Comparison of ENCODE assay signal across 11 cellular contexts in the genomic region with DNA sequence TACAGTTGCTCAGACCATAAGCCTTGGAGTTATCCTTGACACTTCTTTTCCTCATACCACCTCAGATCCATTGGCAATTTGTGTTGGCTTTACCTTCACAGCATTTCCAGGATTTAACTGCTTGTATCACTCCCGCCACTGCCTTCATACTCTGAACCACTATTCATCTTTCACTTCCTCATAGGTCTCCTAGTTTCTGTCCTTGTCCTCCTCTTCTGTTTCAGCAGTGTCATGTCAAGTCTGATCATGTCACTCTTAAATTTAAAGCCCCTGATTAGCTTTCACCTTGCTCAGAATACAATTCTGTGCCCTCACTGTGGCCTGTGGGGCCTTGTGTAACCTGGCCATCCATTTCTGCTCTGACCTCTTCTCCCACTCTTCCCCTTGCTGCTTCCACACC. TPM values are rescaled to one million over a fixed set of nuclear protein-coding genes. Genes with fewer than 3 reads are reported as not detected.
DNase-seq lines count a peak whose midpoint lies in the region; ATAC-seq, FAIRE-seq and TF ChIP-seq lines count a peak whose summit lies in the region.
"Had no signal": no experiment of that assay in that cellular context is flagged by ENCODE, and none has a peak within 500 bp of the region (broad histone marks: within the 10 kb centered on the region; RNA-seq: fewer than 3 reads in every experiment).

No MANE protein-coding gene starts in this region.

- H3K27me3 Mint-ChIP-seq in activated CD8-positive, alpha-beta memory T cell treated with anti-CD3 and anti-CD28 coated beads, Interleukin-2, amount 10 ng/mL, durations not matched to agents 7 days and 5 days, result no peaks in the 10 kb centered on the region

- no peak overlapping the region for H3K27ac Mint-ChIP-seq in activated CD8-positive, alpha-beta memory T cell treated with anti-CD3 and anti-CD28 coated beads, Interleukin-2, amount 10 ng/mL, durations not matched to agents 7 days and 5 days

- FAIRE-seq in H54 (lab: Jason Lieb, UNC), result no peak

- H3K36me3 Mint-ChIP-seq in activated CD8-positive, alpha-beta memory T cell treated with anti-CD3 and anti-CD28 coated beads, Interleukin-2, amount 10 ng/mL, durations not matched to agents 7 days and 5 days, result no peaks in the 10 kb centered on the region

- CTCF ChIA-PET in activated CD8-positive, alpha-beta memory T cell treated with anti-CD3 and anti-CD28 coated beads, Interleukin-2, amount 10 ng/mL, durations not matched to agents 7 days and 5 days (lab: Charles Lee), result no interaction called here

- H3K4me1 Mint-ChIP-seq in activated CD8-positive, alpha-beta memory T cell treated with anti-CD3 and anti-CD28 coated beads, Interleukin-2, amount 10 ng/mL, durations not matched to agents 7 days and 5 days, result no peaks in the 10 kb centered on the region

- intact Hi-C loops in sciatic nerve (cut with DNase I), result no loop called here

- DNase-seq in H54 (ENCODE audit: insufficient read length, low spot score) (no peak), sciatic nerve (ENCODE audit: low spot score) (no peak), activated T-cell treated with anti-CD3 and anti-CD28 coated beads for 4 hours (no peak)
- DNase-seq in activated CD8-positive, alpha-beta memory T cell treated with anti-CD3 and anti-CD28 coated beads, Interleukin-2, amount 10 ng/mL, durations not matched to agents 7 days and 5 days, result no peak
- DNase-seq: NCI-H1048 had no signal

- ATAC-seq in GM18873 (IDR thresholded peaks at IDR 0.05; ENCODE audit: low FRiP score, unreplicated experiment) (peak; percentile 81), GM21619 (IDR thresholded peaks at IDR 0.05; ENCODE audit: unreplicated experiment) (peak; percentile 84), HG03175 (IDR thresholded peaks at IDR 0.05; ENCODE audit: unreplicated experiment) (peak; percentile 95), sciatic nerve (no peak)
- ATAC-seq in activated CD8-positive, alpha-beta memory T cell treated with anti-CD3 and anti-CD28 coated beads, Interleukin-2, amount 10 ng/mL, durations not matched to agents 7 days and 5 days, result no peak
- ATAC-seq: activated CD4-positive, CD25-positive, alpha-beta regulatory T cell treated with anti-CD3 and anti-CD28 coated beads, Interleukin-2, amount 50 U/mL, for 24 hours; HCT116 had no signal

- H3K4me3 Mint-ChIP-seq in activated CD8-positive, alpha-beta memory T cell treated with anti-CD3 and anti-CD28 coated beads, Interleukin-2, amount 10 ng/mL, durations not matched to agents 7 days and 5 days, result no peak overlapping the region

- no peaks in the 10 kb centered on the region for H3K9me3 Mint-ChIP-seq in activated CD8-positive, alpha-beta memory T cell treated with anti-CD3 and anti-CD28 coated beads, Interleukin-2, amount 10 ng/mL, durations not matched to agents 7 days and 5 days (ENCODE audit: low read depth)

- no peak for TF ChIP-seq POLR2A in H54 (IDR thresholded peaks at IDR 0.05; ENCODE audit: low read depth, low read length)

- H3K27ac ChIP-seq in cingulate gyrus (ENCODE audit: low read depth, low read length), result peak overlapping the region; percentile 44

RNA-seq across cellular contexts. Expression of a gene that starts 34.7 kb away (rescaled TPM):
- under 1 TPM; 0.12 to 0.16 TPM for total RNA-seq in activated CD8-positive, alpha-beta memory T cell treated with anti-CD3 and anti-CD28 coated beads, Interleukin-2, amount 10 ng/mL, durations not matched to agents 7 days and 5 days
- 24.3 TPM for total RNA-seq in sciatic nerve

Comparison
In these comparisons a context has a peak if more than half of its experiments do, and no peak if none do; other contexts are left out.
1. ATAC-seq: peak in GM18873 (single experiment), GM21619 (single experiment) and HG03175 (single experiment); none in activated CD8-positive, alpha-beta memory T cell treated with anti-CD3 and anti-CD28 coated beads, Interleukin-2, amount 10 ng/mL, durations not matched to agents 7 days and 5 days (single experiment) and sciatic nerve (single experiment).
2. RNA of a gene that starts 34.7 kb away (total RNA-seq): 24.3 TPM in sciatic nerve (single experiment); 0.12 to 0.16 TPM in activated CD8-positive, alpha-beta memory T cell treated with anti-CD3 and anti-CD28 coated beads, Interleukin-2, amount 10 ng/mL, durations not matched to agents 7 days and 5 days; every median in the first group is over 10 times any median in the second.